ENCODE assay signal across 10 cellular contexts in genomic region chr11:3857628-3858027, GRCh38. TPM values are rescaled to one million over a fixed set of nuclear protein-coding genes. Genes with fewer than 3 reads are reported as not detected.
DNase-seq lines count a peak whose midpoint lies in the region; ATAC-seq, FAIRE-seq and TF ChIP-seq lines count a peak whose summit lies in the region.
"Had no signal": no experiment of that assay in that cellular context is flagged by ENCODE, and none has a peak within 500 bp of the region (broad histone marks: within the 10 kb centered on the region; RNA-seq: fewer than 3 reads in every experiment).

No MANE protein-coding gene starts in this region.

- H3K27me3 ChIP-seq in PC-9 (ENCODE audit: insufficient read depth, low read depth), result no peaks in the 10 kb centered on the region
- H3K27me3 ChIP-seq in gastrocnemius medialis, result no peaks in the 10 kb centered on the region
- H3K27me3 ChIP-seq: body of pancreas had no signal

- no peaks in the 10 kb centered on the region for H4K20me1 ChIP-seq in PC-9 (ENCODE audit: insufficient read depth)

- H3K4me3 ChIP-seq in GM12865 (ENCODE audit: low read depth, low read length), result peak overlapping the region; percentile 80
- peak overlapping the region; percentile 82; the same call in 1 of the 2 replicates for H3K4me3 ChIP-seq in PC-9
- H3K4me3 ChIP-seq in epithelial cell of proximal tubule (ENCODE audit: low read depth, low read length), result peak overlapping the region; percentile 92
- peak overlapping the region; percentile 91 to 97 (median 96) for H3K4me3 ChIP-seq in gastrocnemius medialis
- H3K4me3 ChIP-seq: body of pancreas had no signal

- H3K36me3 ChIP-seq in PC-9 (ENCODE audit: low read depth) (no peaks in the 10 kb centered on the region), gastrocnemius medialis (no peaks in the 10 kb centered on the region)

- H3K79me2 ChIP-seq in PC-9 (ENCODE audit: low read depth), result peaks cover 66% of the 10 kb centered on the region

- H3F3A ChIP-seq in PC-9 (ENCODE audit: insufficient read depth, low read depth), result no peaks in the 10 kb centered on the region

- no peaks in the 10 kb centered on the region for H3K9me2 ChIP-seq in PC-9 (ENCODE audit: insufficient read depth)

- in situ Hi-C loops in gastrocnemius medialis (cut with MboI; ENCODE audit: low sequenced_read_pairs in 4 of 4), result loop anchor here in 2 of 4 donors (10.0 to 25.0 kb wide), 2 partner anchors 105 to 187 kb away; no protein-coding TSS in a partner anchor

- H3K27ac ChIP-seq in PC-9 (no peak overlapping the region), gastrocnemius medialis (peak overlapping the region; percentile 99 to 100 (median 100))
- H3K27ac ChIP-seq: body of pancreas had no signal

- TF ChIP-seq POLR2A in gastrocnemius medialis (IDR thresholded peaks at IDR 0.05) (peak in 1 of 2 donors; percentile 12), H54 (IDR thresholded peaks at IDR 0.05; ENCODE audit: low read depth, low read length) (no peak)

- no peak for FAIRE-seq in H54 (lab: Jason Lieb, UNC)

- H3K9me3 ChIP-seq in PC-9 (ENCODE audit: insufficient read depth, low read depth) (no peaks in the 10 kb centered on the region), gastrocnemius medialis (no peaks in the 10 kb centered on the region)
- H3K9me3 ChIP-seq: body of pancreas had no signal

- peak overlapping the region; percentile 93 for H3K4me2 ChIP-seq in PC-9

- POLR2A ChIA-PET in PC-9 (lab: Charles Lee; ENCODE audit: unreplicated experiment), result no interaction called here

- TF ChIP-seq CTCF in GM12865 (IDR thresholded peaks at IDR 0.05; ENCODE audit: insufficient read depth, low read depth, low read length, missing control alignments), result no peak
- no peak for TF ChIP-seq CTCF in PC-9 (conservative IDR thresholded peaks at IDR 0.05)
- TF ChIP-seq CTCF in epithelial cell of proximal tubule (conservative IDR thresholded peaks at IDR 0.05; ENCODE audit: low read depth, low read length), result no peak
- TF ChIP-seq CTCF in gastrocnemius medialis (IDR thresholded peaks at IDR 0.05 in 4 of 5, conservative IDR thresholded peaks at IDR 0.05 in 1 of 5), result no peak

- CTCF ChIA-PET in PC-9 (lab: Charles Lee), result no interaction called here

- H3K4me1 ChIP-seq in PC-9 (replicated peaks; ENCODE audit: insufficient read depth), result peaks cover 48% of the 10 kb centered on the region
- peaks cover 75 to 76% of the 10 kb centered on the region in 2 donors for H3K4me1 ChIP-seq in gastrocnemius medialis

- intact Hi-C loops in PC-9 (cut with micrococcal nuclease; ENCODE audit: unreplicated experiment) (loop anchor here (5.0 kb wide), 1 partner anchor 100 kb away; no protein-coding TSS in a partner anchor), gastrocnemius medialis (cut with DNase I; ENCODE audit: low total_unique reads) (loop anchor here (5.0 kb wide), 2 partner anchors 70 to 90 kb away; no protein-coding TSS in a partner anchor)

- BruUV-seq in PC-9 (replicated peaks; lab: Mats Ljungman, UMichigan), result no TSS peak

- H2AFZ ChIP-seq in PC-9, result no peak overlapping the region

- ATAC-seq in gastrocnemius medialis (no peak), GM21447 (IDR thresholded peaks at IDR 0.05; ENCODE audit: unreplicated experiment) (no peak)
- ATAC-seq: body of pancreas had no signal

- no peak for DNase-seq in GM12865 (ENCODE audit: low read depth)
- no peak for DNase-seq in PC-9
- no peak for DNase-seq in epithelial cell of proximal tubule (ENCODE audit: low read depth)
- DNase-seq in gastrocnemius medialis, result no peak
- DNase-seq in NCI-H1694 treated with DMSO at 0.1 percent for 48 hours (lab: John Stamatoyannopoulos, UW), result no peak
- DNase-seq in stimulated activated naive CD4-positive, alpha-beta T cell (lab: John Stamatoyannopoulos, UW), result no peak
- no peak for DNase-seq in H54 (ENCODE audit: insufficient read length, low spot score)
- DNase-seq: body of pancreas, NCI-H2171 had no signal

RNA-seq across cellular contexts. Expression of gene STIM1, which starts 2.2 kb away (rescaled TPM):
- 26.8 and 28.3 TPM in 2 replicates for total RNA-seq in PC-9 (2021)
- 14.9 and 16.5 TPM in 2 replicates for total RNA-seq in epithelial cell of proximal tubule
- 100 to 1,000 TPM in 1 of 4 donors, 10 to 100 TPM in 3; 45.9 to 132 (median 87.3) TPM for total RNA-seq in gastrocnemius medialis

RNA-seq across cellular contexts. Expression of gene RHOG, which starts 16.9 kb away (rescaled TPM):
- 31.0 and 36.1 TPM in 2 replicates for total RNA-seq in PC-9 (2021)
- 43.8 and 47.3 TPM in 2 replicates for total RNA-seq in epithelial cell of proximal tubule
- total RNA-seq in gastrocnemius medialis, result 10 to 100 TPM; 38.0 to 77.4 (median 46.9) TPM

RNA-seq across cellular contexts. Expression of gene PGAP2, which starts 49.3 kb away (rescaled TPM):
- total RNA-seq in PC-9 (2021) (37.7 and 39.5 TPM in 2 replicates), epithelial cell of proximal tubule (14.1 and 27.9 TPM in 2 replicates), gastrocnemius medialis (1 to 10 TPM; 4.6 to 8.0 (median 6.5) TPM)
